In genomic region chr15:39177561-39177960, GRCh38 we compare ENCODE assay signal across 1 cellular context.
TF ChIP-seq lines count a peak whose summit lies in the region.

No MANE protein-coding gene starts in this region.

TF ChIP-seq in SK-N-SH, 30 proteins besides CTCF, POLR2A, EP300 and RAD21:
- no peak for TF ChIP-seq FOXM1 (IDR thresholded peaks at IDR 0.05; ENCODE audit: low read depth)
- no peak for TF ChIP-seq TEAD4 (IDR thresholded peaks at IDR 0.05; ENCODE audit: borderline replicate concordance, insufficient read depth)
- TF ChIP-seq IRF3 (IDR thresholded peaks at IDR 0.05; ENCODE audit: low read depth, low read length): no peak
